In the genomic region with DNA sequence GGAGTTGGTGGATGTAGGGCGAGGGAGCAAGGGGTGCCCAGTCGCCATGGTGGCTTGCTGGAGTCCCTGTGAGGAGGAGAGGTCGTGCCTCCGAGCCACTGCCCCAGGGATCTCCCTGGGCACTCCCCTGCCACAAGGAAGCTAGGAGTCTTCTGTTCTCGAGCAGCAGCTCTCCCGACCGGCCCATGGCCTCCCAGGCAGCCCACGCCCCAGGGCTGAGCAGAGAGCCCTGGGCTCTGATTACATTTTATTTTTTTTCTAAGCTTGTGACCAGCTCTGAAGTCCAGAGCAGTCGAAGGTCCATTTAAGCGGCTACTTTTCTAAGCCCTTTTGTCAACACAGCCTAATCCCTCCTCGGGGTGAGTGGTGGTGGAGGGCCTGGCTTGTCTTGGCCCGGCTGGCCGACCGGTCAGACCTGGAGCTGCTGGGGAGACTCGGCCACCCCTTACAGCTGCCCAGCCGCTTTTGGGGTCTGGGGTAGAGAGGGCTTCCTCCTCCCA, we compare ENCODE assay signal across 9 cellular contexts. TPM values are rescaled to one million over a fixed set of nuclear protein-coding genes. Genes with fewer than 3 reads are reported as not detected.
DNase-seq lines count a peak whose midpoint lies in the region; ATAC-seq, FAIRE-seq and TF ChIP-seq lines count a peak whose summit lies in the region.
"Had no signal": no experiment of that assay in that cellular context is flagged by ENCODE, and none has a peak within 500 bp of the region (broad histone marks: within the 10 kb centered on the region; RNA-seq: fewer than 3 reads in every experiment).

No MANE protein-coding gene starts in this region.

- H3K27ac ChIP-seq in BLaER1: peak overlapping the region; percentile 89
- H3K27ac ChIP-seq in SK-N-MC: no peak overlapping the region; the same call in 1 of the 2 replicates
- no peak overlapping the region for H3K27ac ChIP-seq in neutrophil

- H4K20me1 ChIP-seq in BLaER1: peaks cover 66% of the 10 kb centered on the region

- no peak for FAIRE-seq in D721Med (lab: Jason Lieb, UNC)

- no peak for TF ChIP-seq CTCF in neutrophil (IDR thresholded peaks at IDR 0.05)
- TF ChIP-seq CTCF in D721Med (IDR thresholded peaks at IDR 0.05; ENCODE audit: insufficient read depth, missing control alignments): no peak

- H3K9ac ChIP-seq in BLaER1: peak overlapping the region; percentile 89
- H3K9ac ChIP-seq in SK-N-MC (ENCODE audit: insufficient read length): peak overlapping the region; percentile 75

- H3K4me3 ChIP-seq in BLaER1 (peak overlapping the region; percentile 93), SK-N-MC (peak overlapping the region; percentile 89), neutrophil (ENCODE audit: low read depth in 1 of 2, low read length in 1 of 2) (peak overlapping the region; percentile 84 to 92)

- H3K36me3 ChIP-seq in BLaER1 (no peaks in the 10 kb centered on the region), SK-N-MC (ENCODE audit: insufficient read depth, low read length) (no peaks in the 10 kb centered on the region), neutrophil (no peaks in the 10 kb centered on the region)

- no peaks in the 10 kb centered on the region for H3K27me3 ChIP-seq in BLaER1
- H3K27me3 ChIP-seq in neutrophil: peaks cover 16% of the 10 kb centered on the region

- H3K4me1 ChIP-seq in BLaER1 (peaks cover 80% of the 10 kb centered on the region), neutrophil (ENCODE audit: control insufficient read depth in 1 of 2, insufficient read depth in 1 of 2, low read depth in 1 of 2, low read length in 1 of 2) (peaks cover 51 to 76% of the 10 kb centered on the region in 2 experiments)

- no peak for DNase-seq in SK-N-MC (ENCODE audit: low read depth, low spot score)
- DNase-seq in fibroblast of the conjunctiva (ENCODE audit: low read depth): peak; percentile 13
- DNase-seq in D721Med (ENCODE audit: insufficient read length, low spot score): no peak
- DNase-seq in activated naive CD4-positive, alpha-beta T cell (lab: John Stamatoyannopoulos, UW): no peak
- no peak for DNase-seq in mucosa of gallbladder (ENCODE audit: low spot score)
- DNase-seq: effector memory CD4-positive, alpha-beta T cell had no signal

- peak overlapping the region; percentile 95 for H3K4me2 ChIP-seq in BLaER1

- no peak for ATAC-seq in GM21576 (IDR thresholded peaks at IDR 0.05; ENCODE audit: unreplicated experiment)

- H3K9me3 ChIP-seq in BLaER1 (no peaks in the 10 kb centered on the region), SK-N-MC (ENCODE audit: low read depth, low read length) (no peaks in the 10 kb centered on the region), neutrophil (no peaks in the 10 kb centered on the region)

RNA-seq across cellular contexts. Expression of a gene that starts 2.1 kb away (rescaled TPM):
- 106 TPM for total RNA-seq in mucosa of gallbladder
